In genomic region chr7:1411414-1411813, GRCh38 we compare ENCODE assay signal across 26 cellular contexts.
"Had no signal": no experiment of that assay in that cellular context is flagged by ENCODE, and none has a peak within 500 bp of the region (broad histone marks: within the 10 kb centered on the region; RNA-seq: fewer than 3 reads in every experiment).

No MANE protein-coding gene starts in this region.

- H3K4me3 ChIP-seq: coronary artery, esophagus muscularis mucosa, gastroesophageal sphincter, heart left ventricle, hepatocyte, lung, ovary, psoas muscle, right lobe of liver, thoracic aorta, tibial nerve, upper lobe of left lung had no signal

- H3K36me3 ChIP-seq: esophagus muscularis mucosa, gastroesophageal sphincter, heart left ventricle, ovary, right lobe of liver, thoracic aorta, tibial nerve, upper lobe of left lung had no signal

- H2AFZ ChIP-seq: hepatocyte had no signal

- DNase-seq: dermis blood vessel endothelial cell; effector memory CD4-positive, alpha-beta T cell; foreskin keratinocyte; heart left ventricle; midbrain; naive thymus-derived CD8-positive, alpha-beta T cell; nephron progenitor cell; occipital lobe; ovary; posterior cingulate gyrus; psoas muscle; right lobe of liver; small intestine; stimulated activated CD4-positive, alpha-beta T cell treated with anti-CD3 and anti-CD28 coated beads, Interleukin-15, amount 100 ng/mL, for 24 hours; stimulated activated CD4-positive, alpha-beta T cell treated with anti-CD3 and anti-CD28 coated beads, Interleukin-2, amount 100 ng/mL, for 48 hours; stimulated activated naive B cell treated with anti-CD40 and anti-IgM and Interleukin-4, amounts not matched to agents 10 μg/mL and 1 μg/mL and 100 μg/mL, for 72 hours; upper lobe of left lung had no signal

- H3K4me2 ChIP-seq: hepatocyte had no signal

- H3K9me3 ChIP-seq: esophagus muscularis mucosa, gastroesophageal sphincter, heart left ventricle, ovary, psoas muscle, right lobe of liver, thoracic aorta, tibial nerve, upper lobe of left lung had no signal

- FAIRE-seq: endothelial cell of umbilical vein, kidney, small intestine had no signal

- ATAC-seq: foreskin keratinocyte; gastroesophageal sphincter; naive thymus-derived CD8-positive, alpha-beta T cell; psoas muscle; stimulated activated naive B cell treated with anti-CD40 and anti-IgM and Interleukin-4, amounts not matched to agents 10 μg/mL and 1 μg/mL and 100 μg/mL, for 72 hours had no signal

- H3K4me1 ChIP-seq: foreskin keratinocyte, psoas muscle, right lobe of liver had no signal

- H3K27ac ChIP-seq: coronary artery, esophagus muscularis mucosa, foreskin keratinocyte, gastroesophageal sphincter, heart left ventricle, hepatocyte, ovary, psoas muscle, right lobe of liver, thoracic aorta, tibial nerve, upper lobe of left lung had no signal

- H3K27me3 ChIP-seq: ovary had no signal

- H3K79me2 ChIP-seq: hepatocyte had no signal
